In genomic region chr17:30711626-30712507, GRCh38 we compare ENCODE assay signal across 8 cellular contexts.
DNase-seq lines count a peak whose midpoint lies in the region; ATAC-seq and TF ChIP-seq lines count a peak whose summit lies in the region.
"Not testable (repeated sequence)": the region's sequence is repeated elsewhere in the genome, so short reads cannot be mapped to it uniquely, and the experiment has no call there.

No MANE protein-coding gene starts in this region.

- H3K27ac Mint-ChIP-seq in WTC11: peak overlapping the region; percentile 16; the same call in 1 of the 2 replicates
- H3K27ac Mint-ChIP-seq in activated naive CD8-positive, alpha-beta T cell treated with anti-CD3 and anti-CD28 coated beads for 36 hours; endothelial cell (ENCODE audit: unreplicated experiment); memory B cell: not testable (repeated sequence)

- not testable (repeated sequence) for H3K36me3 Mint-ChIP-seq in WTC11; activated naive CD8-positive, alpha-beta T cell treated with anti-CD3 and anti-CD28 coated beads for 36 hours; endothelial cell (ENCODE audit: low read depth, unreplicated experiment); memory B cell

- not testable (repeated sequence) for H3K4me2 ChIP-seq in osteoblast (ENCODE audit: insufficient read depth, low read length)

- peaks cover 52% of the 10 kb centered on the region for H3K4me1 Mint-ChIP-seq in WTC11
- peaks cover 20% of the 10 kb centered on the region for H3K4me1 Mint-ChIP-seq in activated naive CD8-positive, alpha-beta T cell treated with anti-CD3 and anti-CD28 coated beads for 36 hours
- H3K4me1 Mint-ChIP-seq in endothelial cell (ENCODE audit: unreplicated experiment): peaks cover 29% of the 10 kb centered on the region
- H3K4me1 Mint-ChIP-seq in memory B cell: peaks cover 26% of the 10 kb centered on the region

- H3K4me3 Mint-ChIP-seq in WTC11 (peak overlapping the region; percentile 95), endothelial cell (ENCODE audit: unreplicated experiment) (peak overlapping the region; percentile 93), memory B cell (peak overlapping the region; percentile 81)
- H3K4me3 Mint-ChIP-seq in activated naive CD8-positive, alpha-beta T cell treated with anti-CD3 and anti-CD28 coated beads for 36 hours: peak overlapping the region; percentile 79

- DNase-seq in Ammon's horn (ENCODE audit: low spot score): peak; percentile 39
- peak; percentile 14 for DNase-seq in GDM1 (lab: John Stamatoyannopoulos, UW)
- peak; percentile 33 for DNase-seq in NB4 (ENCODE audit: low read depth)
- DNase-seq in WTC11 (ENCODE audit: low spot score); activated naive CD8-positive, alpha-beta T cell treated with anti-CD3 and anti-CD28 coated beads for 36 hours; endothelial cell (ENCODE audit: low spot score); memory B cell (ENCODE audit: low spot score in 2 of 2): not testable (repeated sequence)
- peak; percentile 62 for DNase-seq in osteoblast (ENCODE audit: insufficient read length, low spot score, missing footprints)

- not testable (repeated sequence) for H3K9me3 ChIP-seq in osteoblast (ENCODE audit: low read depth, low read length)

- not testable (repeated sequence) for H3K4me1 ChIP-seq in osteoblast (ENCODE audit: insufficient read depth, low read length)

- not testable (repeated sequence) for TF ChIP-seq POLR2A in NB4 (IDR thresholded peaks at IDR 0.05; ENCODE audit: extremely low read depth, insufficient read length)

- not testable (repeated sequence) for H3K36me3 ChIP-seq in osteoblast (ENCODE audit: insufficient read depth, low read length)

- not testable (repeated sequence) for TF ChIP-seq CTCF in NB4 (IDR thresholded peaks at IDR 0.05; ENCODE audit: low read depth, low read length); WTC11 (IDR thresholded peaks at IDR 0.05); endothelial cell (IDR thresholded peaks at IDR 0.05; ENCODE audit: unreplicated experiment); osteoblast (IDR thresholded peaks at IDR 0.05; ENCODE audit: extremely low read depth, low read depth, low read length)

- CTCF ChIA-PET in WTC11 (lab: Charles Lee): interaction anchor here (0.6 kb wide), 1 partner anchor 67 kb away, joined by 4 read pairs; no protein-coding TSS in a partner anchor

- not testable (repeated sequence) for H3K9me3 Mint-ChIP-seq in WTC11; activated naive CD8-positive, alpha-beta T cell treated with anti-CD3 and anti-CD28 coated beads for 36 hours; endothelial cell (ENCODE audit: unreplicated experiment); memory B cell

- not testable (repeated sequence) for H3K27ac ChIP-seq in osteoblast (ENCODE audit: low read depth, low read length)

- ATAC-seq in WTC11; memory B cell (ENCODE audit: low read depth): not testable (repeated sequence)

- not testable (repeated sequence) for H3K27me3 ChIP-seq in osteoblast (ENCODE audit: insufficient read depth, low read length)

- peaks cover 19% of the 10 kb centered on the region for H4K20me1 ChIP-seq in osteoblast (ENCODE audit: insufficient read depth, low read length)

- peaks cover 24% of the 10 kb centered on the region for H3K79me2 ChIP-seq in osteoblast (ENCODE audit: insufficient read depth, low read length)

- not testable (repeated sequence) for H3K27me3 Mint-ChIP-seq in WTC11 (ENCODE audit: low read depth); endothelial cell (ENCODE audit: unreplicated experiment)
- H3K27me3 Mint-ChIP-seq in activated naive CD8-positive, alpha-beta T cell treated with anti-CD3 and anti-CD28 coated beads for 36 hours: peaks cover 25% of the 10 kb centered on the region
- peaks cover 14% of the 10 kb centered on the region for H3K27me3 Mint-ChIP-seq in memory B cell

- POLR2A ChIA-PET in WTC11 (lab: Charles Lee): not testable (repeated sequence)

- H3K4me3 ChIP-seq in NB4 (ENCODE audit: low read depth, low read length); osteoblast (ENCODE audit: insufficient read depth, low read length): not testable (repeated sequence)

- H2AFZ ChIP-seq in osteoblast (ENCODE audit: low read length): not testable (repeated sequence)
